Comparison of ENCODE assay signal across 15 cellular contexts in the genomic region with DNA sequence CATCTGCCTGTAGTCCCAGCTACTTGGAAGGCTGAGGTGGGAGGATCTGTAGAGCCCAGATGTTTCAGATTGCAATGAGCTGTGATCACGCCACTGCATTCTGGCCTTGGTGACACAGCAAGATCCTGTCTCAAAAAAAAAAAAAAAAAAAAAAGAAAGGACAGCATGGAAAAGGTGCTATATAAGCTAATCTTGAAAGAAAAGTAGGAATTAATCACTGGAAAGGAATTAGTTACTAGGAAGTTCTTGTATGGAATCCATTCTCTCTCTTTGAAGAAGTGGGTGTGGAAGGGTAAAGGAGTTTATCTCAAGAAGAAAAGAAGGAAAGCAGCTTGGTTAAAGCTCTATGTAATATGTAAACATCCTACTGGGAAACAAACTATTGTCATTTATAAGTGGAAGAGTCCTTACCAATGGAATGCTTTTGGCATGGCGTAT.
A peak's percentile ranks its signal among the peaks of the same experiment; 100 is the strongest.
DNase-seq lines count a peak whose midpoint lies in the region; ATAC-seq and TF ChIP-seq lines count a peak whose summit lies in the region.
"Had no signal": no experiment of that assay in that cellular context is flagged by ENCODE, and none has a peak within 500 bp of the region (broad histone marks: within the 10 kb centered on the region; RNA-seq: fewer than 3 reads in every experiment).

No MANE protein-coding gene starts in this region.

- H3K27ac Mint-ChIP-seq in H9 = peak overlapping the region in 2 of 3 experiments; percentile 5 to 60; a peak in 2 of 7 replicates
- H3K27ac Mint-ChIP-seq: CD8-positive, alpha-beta memory T cell; T-cell had no signal

- no peak overlapping the region for H2BK12ac ChIP-seq in H9 (ENCODE audit: insufficient read length, low read depth, low read length)

- DNase-seq in H9 = peak; percentile 38
- DNase-seq in RWPE2 (ENCODE audit: low spot score) = no peak
- DNase-seq in fibroblast of the aortic adventitia (ENCODE audit: low read depth) = peak; percentile 31
- DNase-seq in upper lobe of right lung = no peak
- DNase-seq in stimulated activated CD4-positive, alpha-beta T cell treated with anti-CD3 and anti-CD28 coated beads, Interleukin-2, amount 100 ng/mL, for 48 hours = no peak
- no peak for DNase-seq in DMS79 (lab: John Stamatoyannopoulos, UW)
- DNase-seq: activated CD4-positive, CD25-positive, alpha-beta regulatory T cell treated with anti-CD3 and anti-CD28 coated beads, Interleukin-2, amount 50 U/mL, for 72 hours; amniotic stem cell; CD8-positive, alpha-beta memory T cell; mucosa of descending colon; NCI-H1105; NCI-H524; stomach; T-cell had no signal

- H3K18ac ChIP-seq in H9 (ENCODE audit: insufficient read length, low read depth, low read length) = no peak overlapping the region

- H4K5ac ChIP-seq in H9 (ENCODE audit: insufficient read length, low read depth, low read length) = no peak overlapping the region

- H2BK5ac ChIP-seq in H9 (ENCODE audit: insufficient read length, low read length) = no peak overlapping the region

- H3K27me3 Mint-ChIP-seq in H9 (ENCODE audit: low read depth) = no peaks in the 10 kb centered on the region; the same call in 1 of the 2 replicates
- H3K27me3 Mint-ChIP-seq: CD8-positive, alpha-beta memory T cell; T-cell had no signal

- H3K36me3 ChIP-seq in RWPE2 (ENCODE audit: low read depth) = no peaks in the 10 kb centered on the region
- no peaks in the 10 kb centered on the region for H3K36me3 ChIP-seq in upper lobe of right lung

- H3K4me3 ChIP-seq in RWPE2 (ENCODE audit: severe bottlenecking) (no peak overlapping the region), fibroblast of the aortic adventitia (ENCODE audit: low read depth, low read length) (no peak overlapping the region), upper lobe of right lung (no peak overlapping the region)
- H3K4me3 ChIP-seq: mucosa of descending colon, stomach had no signal

- H3K4me3 Mint-ChIP-seq in H9 = no peak overlapping the region
- H3K4me3 Mint-ChIP-seq: CD8-positive, alpha-beta memory T cell; T-cell had no signal

- H3K79me2 ChIP-seq in H9 (ENCODE audit: insufficient read depth, low read length) = no peaks in the 10 kb centered on the region

- no peak; the same call in 2 of the 3 replicates for ATAC-seq in RWPE2 (ENCODE audit: low read depth)
- peak; percentile 55 for ATAC-seq in upper lobe of right lung
- ATAC-seq in HG03457 (IDR thresholded peaks at IDR 0.05; ENCODE audit: unreplicated experiment) = no peak
- ATAC-seq: mucosa of descending colon, T-cell had no signal

- no peak overlapping the region for H3K14ac ChIP-seq in H9 (ENCODE audit: insufficient read depth, low read length)

- H3K79me1 ChIP-seq in H9 (ENCODE audit: insufficient read depth, low read depth, low read length, poor library complexity, severe bottlenecking) = no peaks in the 10 kb centered on the region

- no peak overlapping the region for H2AK5ac ChIP-seq in H9 (ENCODE audit: insufficient read length, low read length)

- H2BK15ac ChIP-seq in H9 (ENCODE audit: low read depth, low read length) = no peak overlapping the region

- TF ChIP-seq CTCF in H9 (conservative IDR thresholded peaks at IDR 0.05) (no peak), RWPE2 (IDR thresholded peaks at IDR 0.05; ENCODE audit: poor library complexity, severe bottlenecking) (no peak), fibroblast of the aortic adventitia (IDR thresholded peaks at IDR 0.05; ENCODE audit: insufficient read depth, low read length) (no peak), upper lobe of right lung (IDR thresholded peaks at IDR 0.05) (no peak)

- H2BK120ac ChIP-seq in H9 (ENCODE audit: low read depth, low read length, poor library complexity, severe bottlenecking) = no peak overlapping the region

- H2BK20ac ChIP-seq in H9 (ENCODE audit: low read depth, low read length, poor library complexity, severe bottlenecking) = no peak overlapping the region

- H4K91ac ChIP-seq in H9 (ENCODE audit: insufficient read length, low read depth, low read length) = no peak overlapping the region

- H3K27ac ChIP-seq in H9 (ENCODE audit: insufficient read length, low read depth, low read length) (no peak overlapping the region), RWPE2 (ENCODE audit: poor library complexity, severe bottlenecking) (peak overlapping the region; percentile 15), upper lobe of right lung (no peak overlapping the region)
- H3K27ac ChIP-seq: stomach had no signal

- no peaks in the 10 kb centered on the region for H3K36me3 Mint-ChIP-seq in H9 (ENCODE audit: insufficient read depth in 1 of 3, low read depth in 3 of 3)

- H2AFZ ChIP-seq in H9 (ENCODE audit: low read length) = no peak overlapping the region

- no peak overlapping the region for H4K8ac ChIP-seq in H9 (replicated peaks; ENCODE audit: insufficient read length, low read depth, low read length)

- no peak overlapping the region for H3K9ac ChIP-seq in H9 (ENCODE audit: extremely low read depth, insufficient read length, low read length)

- H3K4me1 Mint-ChIP-seq in H9 = peaks cover 11 to 12% of the 10 kb centered on the region in 2 experiments
- H3K4me1 Mint-ChIP-seq: CD8-positive, alpha-beta memory T cell; T-cell had no signal

- H3K9me3 ChIP-seq in H9 (ENCODE audit: control insufficient read depth, low read depth, low read length) (no peaks in the 10 kb centered on the region), RWPE2 (ENCODE audit: severe bottlenecking) (no peaks in the 10 kb centered on the region), upper lobe of right lung (no peaks in the 10 kb centered on the region)
- H3K9me3 ChIP-seq: mucosa of descending colon, stomach had no signal

- H3K4me2 ChIP-seq in H9 (ENCODE audit: insufficient read depth, insufficient read length, low read length) = no peak overlapping the region

- no CpG with 5 or more reads among the region's 2 CpGs for WGBS in H9 (ENCODE audit: extremely low coverage, insufficient read length, low lambda C conversion rate)

- H3K23me2 ChIP-seq in H9 (ENCODE audit: insufficient read length, low read depth, low read length, poor library complexity, severe bottlenecking) = no peaks in the 10 kb centered on the region

- H3K4me1 ChIP-seq in H9 (ENCODE audit: insufficient read depth, low read length) (no peaks in the 10 kb centered on the region), RWPE2 (ENCODE audit: insufficient read depth, poor library complexity, severe bottlenecking) (no peaks in the 10 kb centered on the region), upper lobe of right lung (no peaks in the 10 kb centered on the region)
- H3K4me1 ChIP-seq: stomach had no signal

- H3T11ph ChIP-seq in H9 (ENCODE audit: low read length) = no peak overlapping the region

- H3K27me3 ChIP-seq in H9 (ENCODE audit: insufficient read depth, low read length) (no peaks in the 10 kb centered on the region), RWPE2 (ENCODE audit: insufficient read depth, poor library complexity, severe bottlenecking) (no peaks in the 10 kb centered on the region), upper lobe of right lung (no peaks in the 10 kb centered on the region)
- H3K27me3 ChIP-seq: stomach had no signal

- no peaks in the 10 kb centered on the region for H4K20me1 ChIP-seq in H9 (ENCODE audit: control insufficient read depth, insufficient read depth, insufficient read length)

- no peaks in the 10 kb centered on the region for H3K9me3 Mint-ChIP-seq in H9

- no peak overlapping the region for H3K23ac ChIP-seq in H9 (ENCODE audit: insufficient read length, low read depth, low read length)

- no peak overlapping the region for H3K56ac ChIP-seq in H9 (ENCODE audit: insufficient read length, low read depth, low read length)

- H3K4ac ChIP-seq in H9 (ENCODE audit: low read depth, low read length) = no peak overlapping the region

- intact Hi-C loops in upper lobe of right lung (cut with DNase I) = no loop called here

Comparison
In these comparisons a context has a peak if more than half of its experiments do, and no peak if none do; other contexts are left out.
1. DNase-seq: peak in H9 (single experiment) and fibroblast of the aortic adventitia (single experiment); none in RWPE2 (single experiment), upper lobe of right lung (single experiment), stimulated activated CD4-positive, alpha-beta T cell treated with anti-CD3 and anti-CD28 coated beads, Interleukin-2, amount 100 ng/mL, for 48 hours (0 of 2) and DMS79 (single experiment).